16 cellular contexts compared by ENCODE assay signal in the genomic region with DNA sequence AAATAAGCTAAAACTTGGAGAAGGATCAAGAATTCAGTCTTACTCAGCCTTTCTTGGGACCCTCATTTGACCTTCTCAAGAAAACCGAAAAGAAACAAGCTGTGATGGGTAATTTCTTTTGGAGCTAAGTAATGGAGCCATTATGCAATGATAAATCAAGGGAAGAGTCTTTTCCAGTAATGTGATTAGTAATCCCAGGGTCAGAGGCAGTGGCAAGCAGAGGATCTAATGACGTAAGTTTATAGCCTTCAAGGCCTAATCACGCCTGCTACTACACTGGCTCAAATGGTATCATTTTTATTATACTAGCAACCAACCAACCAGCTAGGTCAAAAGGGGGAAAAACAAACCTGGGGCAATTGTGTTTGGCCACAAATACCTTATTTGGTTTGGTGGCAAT.
DNase-seq lines count a peak whose midpoint lies in the region; ATAC-seq and TF ChIP-seq lines count a peak whose summit lies in the region.
"Had no signal": no experiment of that assay in that cellular context is flagged by ENCODE, and none has a peak within 500 bp of the region (broad histone marks: within the 10 kb centered on the region; RNA-seq: fewer than 3 reads in every experiment).

No MANE protein-coding gene starts in this region.

- DNase-seq in GM23248 (peak; percentile 9), SK-N-DZ (ENCODE audit: low spot score) (peak; percentile 62), fibroblast of villous mesenchyme (ENCODE audit: low read depth) (peak; percentile 14), sciatic nerve (ENCODE audit: low spot score) (no peak), coronary artery (ENCODE audit: low spot score) (no peak), NCI-H446 treated with DMSO at 0.1 percent for 48 hours (lab: John Stamatoyannopoulos, UW) (no peak)
- DNase-seq: BE2C, NCI-H1092 treated with DMSO at 0.1 percent for 48 hours, NCI-H1436 treated with DMSO at 0.1 percent for 48 hours, NCI-H2029 treated with DMSO at 0.1 percent for 48 hours, NCI-H226, NCI-H774 had no signal

- H3K4me2 ChIP-seq in GM23248 (ENCODE audit: unreplicated experiment), result no peak overlapping the region

- H3K36me3 Mint-ChIP-seq in stimulated activated memory B cell treated with anti-CD40 and anti-IgM and Interleukin-4, amounts not matched to agents 10 μg/mL and 1 μg/mL and 100 μg/mL, for 72 hours, result no peaks in the 10 kb centered on the region

- H3K4me1 Mint-ChIP-seq in stimulated activated memory B cell treated with anti-CD40 and anti-IgM and Interleukin-4, amounts not matched to agents 10 μg/mL and 1 μg/mL and 100 μg/mL, for 72 hours, result no peaks in the 10 kb centered on the region

- 0 out of 2 replicates have a peak, but pooled peaks cover 3% of the 10 kb centered on the region for H3K27me3 ChIP-seq in GM23248 (replicated peaks; ENCODE audit: insufficient read depth)
- H3K27me3 ChIP-seq: BE2C, Peyer's patch had no signal

- no peak overlapping the region for H3K9ac ChIP-seq in GM23248

- H3K79me2 ChIP-seq in GM23248 (ENCODE audit: insufficient read depth), result no peaks in the 10 kb centered on the region

- H3F3A ChIP-seq in GM23248 (ENCODE audit: insufficient read depth), result no peaks in the 10 kb centered on the region

- no peak overlapping the region for H2AFZ ChIP-seq in GM23248

- ATAC-seq in sciatic nerve, result peak; percentile 68
- no peak for ATAC-seq in stimulated activated memory B cell treated with anti-CD40 and anti-IgM and Interleukin-4, amounts not matched to agents 10 μg/mL and 1 μg/mL and 100 μg/mL, for 72 hours
- ATAC-seq: HepG2, K562 had no signal

- WGBS in GM23248 (ENCODE audit: low coverage in 1 of 2, low lambda C conversion rate in 2 of 2, missing lambda C conversion rate in 2 of 2), 2 experiments, result 11% methylated on average over 3 of the region's 3 CpGs

- H4K20me1 ChIP-seq in GM23248 (ENCODE audit: insufficient read depth), result no peaks in the 10 kb centered on the region

- H3K9me2 ChIP-seq in GM23248 (ENCODE audit: insufficient read depth), result no peaks in the 10 kb centered on the region

- H3K4me3 ChIP-seq in GM23248 (no peak overlapping the region), fibroblast of villous mesenchyme (ENCODE audit: low read depth, low read length) (no peak overlapping the region), coronary artery (no peak overlapping the region)
- H3K4me3 ChIP-seq: K562, Peyer's patch had no signal

- no peaks in the 10 kb centered on the region for H3K36me3 ChIP-seq in GM23248 (ENCODE audit: low read depth)
- H3K36me3 ChIP-seq: BE2C, Peyer's patch had no signal

- no peaks in the 10 kb centered on the region for H3K9me3 ChIP-seq in GM23248 (ENCODE audit: low read depth)
- H3K9me3 ChIP-seq: BE2C, Peyer's patch had no signal

- no peak overlapping the region for H3K27ac ChIP-seq in GM23248
- no peak overlapping the region for H3K27ac ChIP-seq in coronary artery
- H3K27ac ChIP-seq: Peyer's patch had no signal

- intact Hi-C loops in sciatic nerve (cut with DNase I), result no loop called here

- H3K4me1 ChIP-seq in GM23248 (ENCODE audit: insufficient read depth), result no peaks in the 10 kb centered on the region
- H3K4me1 ChIP-seq: BE2C, Peyer's patch had no signal

- no peak overlapping the region for H3K4me3 Mint-ChIP-seq in stimulated activated memory B cell treated with anti-CD40 and anti-IgM and Interleukin-4, amounts not matched to agents 10 μg/mL and 1 μg/mL and 100 μg/mL, for 72 hours

- TF ChIP-seq CTCF in fibroblast of villous mesenchyme (IDR thresholded peaks at IDR 0.05; ENCODE audit: insufficient read depth, low read depth, low read length) (no peak), coronary artery (IDR thresholded peaks at IDR 0.05) (no peak)

- in situ Hi-C loops in GM23248 (cut with MboI), result no loop called here

- no peaks in the 10 kb centered on the region for H3K27me3 Mint-ChIP-seq in stimulated activated memory B cell treated with anti-CD40 and anti-IgM and Interleukin-4, amounts not matched to agents 10 μg/mL and 1 μg/mL and 100 μg/mL, for 72 hours

- no peak overlapping the region for H3K27ac Mint-ChIP-seq in stimulated activated memory B cell treated with anti-CD40 and anti-IgM and Interleukin-4, amounts not matched to agents 10 μg/mL and 1 μg/mL and 100 μg/mL, for 72 hours

- H3K9me3 Mint-ChIP-seq in stimulated activated memory B cell treated with anti-CD40 and anti-IgM and Interleukin-4, amounts not matched to agents 10 μg/mL and 1 μg/mL and 100 μg/mL, for 72 hours, result no peaks in the 10 kb centered on the region

Comparison
In these comparisons a context has a peak if more than half of its experiments do, and no peak if none do; other contexts are left out.
1. DNase-seq: peak in GM23248 (single experiment), SK-N-DZ (single experiment) and fibroblast of villous mesenchyme (single experiment); none in sciatic nerve (single experiment), coronary artery (single experiment) and NCI-H446 treated with DMSO at 0.1 percent for 48 hours (single experiment).